Comparison of ENCODE assay signal across 18 cellular contexts in the genomic region with DNA sequence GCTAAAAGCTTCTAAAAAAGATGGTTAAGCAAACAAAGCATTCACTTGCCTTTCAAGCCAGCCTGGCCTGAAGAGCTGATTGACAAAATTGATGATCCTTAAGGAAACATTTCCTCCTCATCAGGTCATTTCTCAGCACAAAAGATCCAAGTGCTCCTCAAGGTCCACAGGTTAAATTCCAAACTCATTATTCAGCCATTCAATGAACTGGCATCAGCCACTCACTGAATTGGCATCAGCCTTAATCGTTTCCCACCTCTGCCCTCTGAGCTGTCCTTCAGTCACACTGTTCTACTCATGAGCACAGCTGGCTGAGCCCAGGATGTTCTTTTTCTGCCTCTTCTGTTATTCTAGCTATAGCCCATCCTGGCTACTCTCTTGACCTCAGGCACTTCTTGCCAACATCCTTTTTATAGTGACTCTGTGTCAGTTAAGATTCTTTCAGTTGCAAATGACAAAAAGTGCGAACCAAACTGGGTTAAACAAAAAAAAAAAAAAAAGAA.
"Had no signal": no experiment of that assay in that cellular context is flagged by ENCODE, and none has a peak within 500 bp of the region (broad histone marks: within the 10 kb centered on the region; RNA-seq: fewer than 3 reads in every experiment).

No MANE protein-coding gene starts in this region.

- H3K27ac Mint-ChIP-seq: activated CD4-positive, alpha-beta T cell treated with anti-CD3 and anti-CD28 coated beads, Interleukin-2, amount 10 ng/mL, durations not matched to agents 24 days and 14 days; activated CD8-positive, alpha-beta T cell treated with anti-CD3 and anti-CD28 coated beads for 36 hours; activated naive CD4-positive, alpha-beta T cell treated with anti-CD3 and anti-CD28 coated beads, Interleukin-2, amount 10 ng/mL, durations not matched to agents 7 days and 5 days; activated T-cell treated with anti-CD3 and anti-CD28 coated beads, Interleukin-2, amount 50 U/mL, for 24 hours; T-helper 2 cell treated with Interferon-gamma antibody and Interleukin-4, amounts not matched to agents 5 μg/mL and 100 μg/mL, for 36 hours had no signal

- H3K4me1 ChIP-seq: esophagus muscularis mucosa, heart right ventricle, prostate gland, tibial artery had no signal

- H3K4me3 ChIP-seq: coronary artery, esophagus muscularis mucosa, heart right ventricle, prostate gland, tibial artery had no signal

- ATAC-seq: activated CD8-positive, alpha-beta T cell treated with anti-CD3 and anti-CD28 coated beads for 36 hours; heart right ventricle; left lobe of liver; right cardiac atrium had no signal

- H3K9me3 ChIP-seq: esophagus muscularis mucosa, heart right ventricle, prostate gland, tibial artery had no signal

- H3K36me3 ChIP-seq: brain microvascular endothelial cell, esophagus muscularis mucosa, heart right ventricle, prostate gland, tibial artery had no signal

- H3K4me3 Mint-ChIP-seq: activated CD4-positive, alpha-beta T cell treated with anti-CD3 and anti-CD28 coated beads, Interleukin-2, amount 10 ng/mL, durations not matched to agents 24 days and 14 days; activated CD8-positive, alpha-beta T cell treated with anti-CD3 and anti-CD28 coated beads for 36 hours; activated naive CD4-positive, alpha-beta T cell treated with anti-CD3 and anti-CD28 coated beads, Interleukin-2, amount 10 ng/mL, durations not matched to agents 7 days and 5 days; activated T-cell treated with anti-CD3 and anti-CD28 coated beads, Interleukin-2, amount 50 U/mL, for 24 hours; T-helper 2 cell treated with Interferon-gamma antibody and Interleukin-4, amounts not matched to agents 5 μg/mL and 100 μg/mL, for 36 hours had no signal

- DNase-seq: activated CD4-positive, alpha-beta T cell treated with anti-CD3 and anti-CD28 coated beads, Interleukin-2, amount 10 ng/mL, durations not matched to agents 24 days and 14 days; activated CD4-positive, CD25-positive, alpha-beta regulatory T cell; activated CD8-positive, alpha-beta T cell treated with anti-CD3 and anti-CD28 coated beads for 36 hours; activated naive CD4-positive, alpha-beta T cell treated with anti-CD3 and anti-CD28 coated beads, Interleukin-2, amount 10 ng/mL, durations not matched to agents 7 days and 5 days; activated T-cell treated with anti-CD3 and anti-CD28 coated beads, Interleukin-2, amount 50 U/mL, for 24 hours; aorta; brain microvascular endothelial cell; effector CD4-positive, alpha-beta T cell; heart right ventricle; right cardiac atrium; stimulated activated CD4-positive, alpha-beta T cell treated with anti-CD3 and anti-CD28 coated beads, Interleukin-2, amount 100 ng/mL, for 24 hours; stimulated activated naive CD4-positive, alpha-beta T cell treated with Interleukin-2 at 50 U/mL for 16 hours; tibial artery had no signal

- H3K36me3 Mint-ChIP-seq: activated naive CD4-positive, alpha-beta T cell treated with anti-CD3 and anti-CD28 coated beads, Interleukin-2, amount 10 ng/mL, durations not matched to agents 7 days and 5 days had no signal

- H3K4me1 Mint-ChIP-seq: activated CD4-positive, alpha-beta T cell treated with anti-CD3 and anti-CD28 coated beads, Interleukin-2, amount 10 ng/mL, durations not matched to agents 24 days and 14 days had no signal

- H3K27ac ChIP-seq: brain microvascular endothelial cell, coronary artery, esophagus muscularis mucosa, heart right ventricle, prostate gland, tibial artery had no signal

- H3K27me3 ChIP-seq: brain microvascular endothelial cell, tibial artery had no signal
